In the genomic region with DNA sequence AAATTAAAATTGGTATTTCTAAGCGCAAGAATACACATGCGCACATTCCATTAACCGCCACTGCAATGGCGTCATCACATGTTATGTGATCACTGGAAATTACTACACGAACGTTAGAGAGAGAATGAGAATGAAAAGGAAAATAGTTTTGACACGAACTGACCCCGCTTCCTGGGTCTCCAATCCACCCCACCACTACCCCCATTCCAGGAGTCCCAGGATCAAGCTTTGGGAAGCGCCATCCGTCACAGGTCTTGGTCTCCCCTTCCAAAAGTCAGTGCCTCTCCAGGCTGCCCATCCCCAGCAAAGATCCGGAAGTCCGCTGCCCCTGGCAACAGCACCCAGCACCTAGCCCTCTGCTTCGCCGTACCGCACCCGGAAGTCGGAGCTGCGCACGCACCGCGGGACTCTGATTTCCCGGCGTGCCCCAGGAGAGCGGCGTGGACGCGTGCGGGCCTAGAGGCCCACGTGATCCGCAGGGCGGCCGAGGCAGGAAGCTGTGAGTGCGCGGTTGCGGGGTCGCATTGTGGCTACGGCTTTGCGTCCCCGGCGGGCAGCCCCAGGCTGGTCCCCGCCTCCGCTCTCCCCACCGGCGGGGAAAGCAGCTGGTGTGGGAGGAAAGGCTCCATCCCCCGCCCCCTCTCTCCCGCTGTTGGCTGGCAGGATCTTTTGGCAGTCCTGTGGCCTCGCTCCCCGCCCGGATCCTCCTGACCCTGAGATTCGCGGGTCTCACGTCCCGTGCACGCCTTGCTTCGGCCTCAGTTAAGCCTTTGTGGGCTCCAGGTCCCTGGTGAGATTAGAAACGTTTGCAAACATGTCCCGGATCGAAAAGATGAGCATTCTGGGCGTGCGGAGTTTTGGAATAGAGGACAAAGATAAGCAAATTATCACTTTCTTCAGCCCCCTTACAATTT, we compare ENCODE assay signal across 8 cellular contexts. TPM values are rescaled to one million over a fixed set of nuclear protein-coding genes. Genes with fewer than 3 reads are reported as not detected.
A peak's percentile ranks its signal among the peaks of the same experiment; 100 is the strongest.
DNase-seq lines count a peak whose midpoint lies in the region; ATAC-seq and TF ChIP-seq lines count a peak whose summit lies in the region.

A gene (plus strand): TSS at position 467 of the 914 bp plus-strand sequence. CDS start 348 bp downstream, at position 815.

- no peak for TF ChIP-seq EP300 in gastroesophageal sphincter (IDR thresholded peaks at IDR 0.05)

- H3K27me3 Mint-ChIP-seq in activated naive CD4-positive, alpha-beta T cell treated with anti-CD3 and anti-CD28 coated beads for 36 hours (ENCODE audit: low read depth): no peaks in the 10 kb centered on the region

- peak within 1 kb of the TSS; percentile 98 for H3K4me3 Mint-ChIP-seq in activated naive CD4-positive, alpha-beta T cell treated with anti-CD3 and anti-CD28 coated beads for 36 hours

- H3K27me3 ChIP-seq in gastroesophageal sphincter (no peaks in the 10 kb centered on the region), neutrophil (peaks cover under 1% of the 10 kb centered on the region)

- H3K36me3 Mint-ChIP-seq in activated naive CD4-positive, alpha-beta T cell treated with anti-CD3 and anti-CD28 coated beads for 36 hours (ENCODE audit: low read depth): peaks cover 10% of the 10 kb centered on the region

- peaks cover 15% of the 10 kb centered on the region for H3K4me1 Mint-ChIP-seq in activated naive CD4-positive, alpha-beta T cell treated with anti-CD3 and anti-CD28 coated beads for 36 hours (ENCODE audit: low read depth)

- H3K9me3 ChIP-seq in gastroesophageal sphincter (no peaks in the 10 kb centered on the region), neutrophil (no peaks in the 10 kb centered on the region)

- H3K27ac Mint-ChIP-seq in activated naive CD4-positive, alpha-beta T cell treated with anti-CD3 and anti-CD28 coated beads for 36 hours: peak within 1 kb of the TSS; percentile 94

- H3K9me3 Mint-ChIP-seq in activated naive CD4-positive, alpha-beta T cell treated with anti-CD3 and anti-CD28 coated beads for 36 hours: peaks cover 2% of the 10 kb centered on the region

- H3K4me3 ChIP-seq in HFF-Myc (replicated peaks; ENCODE audit: low read depth, low read length) (peak within 1 kb of the TSS; percentile 64), gastroesophageal sphincter (peak within 1 kb of the TSS; percentile 66 to 79), neutrophil (ENCODE audit: low read depth in 1 of 2, low read length in 1 of 2) (peak within 1 kb of the TSS; percentile 88 to 91)

- H3K27ac ChIP-seq in gastroesophageal sphincter (peak within 1 kb of the TSS; percentile 71 to 92 (median 89)), neutrophil (peak within 1 kb of the TSS; percentile 59)

- DNase-seq in GM04503 (ENCODE audit: low read depth): peak; percentile 51
- peak; percentile 52 for DNase-seq in HFF-Myc (ENCODE audit: extremely low read depth, low read depth)
- DNase-seq in NAMALWA (ENCODE audit: low spot score): peak; percentile 98
- peak; percentile 94 for DNase-seq in SK-N-DZ (ENCODE audit: low spot score)
- peak; percentile 96 for DNase-seq in activated naive CD4-positive, alpha-beta T cell treated with anti-CD3 and anti-CD28 coated beads for 36 hours

- ATAC-seq in gastroesophageal sphincter: peak; percentile 99

- CTCF ChIA-PET in activated naive CD4-positive, alpha-beta T cell treated with anti-CD3 and anti-CD28 coated beads for 36 hours (lab: Charles Lee): interaction anchor here (1.1 kb wide), 1 partner anchor 307 kb away, joined by 3 read pairs; no protein-coding TSS in a partner anchor

- TF ChIP-seq POLR2A in gastroesophageal sphincter (IDR thresholded peaks at IDR 0.05): peak; percentile 88

- H3K36me3 ChIP-seq in gastroesophageal sphincter (peaks cover 0 to 23% of the 10 kb centered on the region in 2 donors), neutrophil (no peaks in the 10 kb centered on the region)

- H3K4me1 ChIP-seq in gastroesophageal sphincter (peaks cover 0 to 24% (median 7%) of the 10 kb centered on the region in 3 donors), neutrophil (ENCODE audit: control insufficient read depth in 1 of 2, insufficient read depth in 1 of 2, low read depth in 1 of 2, low read length in 1 of 2) (peaks cover 17 to 18% of the 10 kb centered on the region in 2 experiments)

- TF ChIP-seq CTCF in HFF-Myc (IDR thresholded peaks at IDR 0.05; ENCODE audit: low read depth, low read length, missing control alignments) (no peak), gastroesophageal sphincter (IDR thresholded peaks at IDR 0.05) (no peak), neutrophil (IDR thresholded peaks at IDR 0.05) (no peak), subcutaneous adipose tissue (IDR thresholded peaks at IDR 0.05; ENCODE audit: low read depth) (no peak)

- intact Hi-C loops in activated naive CD4-positive, alpha-beta T cell treated with anti-CD3 and anti-CD28 coated beads for 36 hours (cut with micrococcal nuclease): loop anchor here (1.0 to 2.0 kb wide), 7 partner anchors 60 to 921 kb away; a partner anchor contains a TSS

- WGBS in gastroesophageal sphincter (ENCODE audit: low coverage in 1 of 2), 2 donors: 20 to 27% methylated on average over 8 to 13 of the region's 60 CpGs

RNA-seq across cellular contexts. Expression of the gene that starts here (rescaled TPM):
- polyA plus RNA-seq in SK-N-DZ (2014; cell fraction: cytosol; rRNA removed): 12.6 and 13.5 TPM in 2 replicates
- polyA plus RNA-seq in SK-N-DZ (2014; cell fraction: nucleus; rRNA removed): 20.1 and 28.1 TPM in 2 replicates
- total RNA-seq in activated naive CD4-positive, alpha-beta T cell treated with anti-CD3 and anti-CD28 coated beads for 36 hours: 10 to 100 TPM; 39.1 to 42.4 TPM
- total RNA-seq in gastroesophageal sphincter (10 to 100 TPM; 31.1 to 53.7 (median 35.0) TPM), subcutaneous adipose tissue (10 to 100 TPM; 34.8 to 76.3 (median 40.9) TPM)

Comparison
In these comparisons a context has a peak if more than half of its experiments do, and no peak if none do; other contexts are left out.
1. Peak in every context shown above with its lines: DNase-seq, ATAC-seq, H3K4me3 ChIP-seq and H3K27ac ChIP-seq.